ENCODE assay signal across 9 cellular contexts in the genomic region with DNA sequence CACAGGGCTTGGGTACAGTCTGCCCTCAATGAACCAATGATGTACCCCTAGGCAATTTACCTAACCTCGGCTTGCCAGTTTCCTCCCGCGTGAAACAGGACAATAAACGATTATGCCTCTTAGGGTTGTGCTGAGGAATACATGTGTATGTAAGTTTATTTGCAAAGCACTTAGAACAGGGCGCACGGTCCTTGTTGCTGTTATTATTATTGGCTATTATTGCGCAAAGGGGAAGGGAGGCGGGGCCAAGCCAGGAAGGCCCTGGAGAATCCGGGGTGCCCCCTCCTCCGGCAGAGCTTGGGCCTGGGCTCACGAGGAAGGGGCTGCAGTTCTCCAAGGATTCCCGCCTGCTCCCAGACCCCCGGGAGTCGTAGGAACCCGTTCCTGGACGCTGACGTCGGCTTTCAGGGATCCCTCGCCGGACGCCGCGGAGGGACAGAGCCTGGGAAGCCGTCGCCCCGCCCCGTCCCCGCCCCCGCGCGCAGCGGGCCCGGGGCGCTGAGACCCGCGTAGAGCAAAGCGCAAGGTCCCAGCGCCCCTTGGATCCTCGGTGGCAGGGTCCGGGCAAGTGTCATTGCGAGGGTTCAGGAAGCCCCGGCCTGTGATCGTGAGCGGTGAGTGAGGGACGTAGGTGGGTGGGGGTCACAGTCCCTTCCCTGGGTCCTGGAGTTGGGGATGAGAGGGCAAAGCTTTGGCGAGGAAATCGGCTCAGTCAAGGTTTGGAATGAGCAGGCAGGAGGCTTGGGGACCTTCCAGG. TPM values are rescaled to one million over a fixed set of nuclear protein-coding genes. Genes with fewer than 3 reads are reported as not detected.
A peak's percentile ranks its signal among the peaks of the same experiment; 100 is the strongest.
DNase-seq lines count a peak whose midpoint lies in the region; ATAC-seq and TF ChIP-seq lines count a peak whose summit lies in the region.
"Had no signal": no experiment of that assay in that cellular context is flagged by ENCODE, and none has a peak within 500 bp of the region (broad histone marks: within the 10 kb centered on the region; RNA-seq: fewer than 3 reads in every experiment).

A gene (plus strand): TSS at position 293 of the 757 bp plus-strand sequence. CDS start 1,777 bp downstream, outside the sequence.

- no peak within 1 kb of the TSS for H3K4me3 ChIP-seq in MG63

- H3K4me1 Mint-ChIP-seq in activated T-cell treated with anti-CD3 and anti-CD28 coated beads, Interleukin-2, amount 50 U/mL, for 4 hours (ENCODE audit: low read depth): peaks cover 10% of the 10 kb centered on the region

- H3K36me3 Mint-ChIP-seq in activated T-cell treated with anti-CD3 and anti-CD28 coated beads, Interleukin-2, amount 50 U/mL, for 4 hours (ENCODE audit: insufficient read depth): no peaks in the 10 kb centered on the region

- peak; percentile 58 to 62 for ATAC-seq in activated T-cell treated with anti-CD3 and anti-CD28 coated beads, Interleukin-2, amount 50 U/mL, for 4 hours
- ATAC-seq in foreskin keratinocyte (peak; percentile 27), omental fat pad (ENCODE audit: low FRiP score) (peak; percentile 54)

- DNase-seq in DMS153 (lab: John Stamatoyannopoulos, UW): peak; percentile 35
- no peak for DNase-seq in DMS153 treated with DMSO at 0.1 percent for 48 hours (lab: John Stamatoyannopoulos, UW; ENCODE audit: unreplicated experiment)
- no peak for DNase-seq in activated T-cell treated with anti-CD3 and anti-CD28 coated beads, Interleukin-2, amount 50 U/mL, for 4 hours
- peak in 1 of 2 donors; percentile 32 for DNase-seq in foreskin keratinocyte
- DNase-seq in omental fat pad (ENCODE audit: low spot score): no peak
- no peak for DNase-seq in GDM1 (lab: John Stamatoyannopoulos, UW)
- no peak for DNase-seq in MG63
- DNase-seq in NCI-H1048 (lab: John Stamatoyannopoulos, UW): no peak

- no peaks in the 10 kb centered on the region for H3K9me3 Mint-ChIP-seq in activated T-cell treated with anti-CD3 and anti-CD28 coated beads, Interleukin-2, amount 50 U/mL, for 4 hours

- no peaks in the 10 kb centered on the region for H3K9me3 ChIP-seq in MG63

- peak within 1 kb of the TSS; percentile 72 for H3K4me3 Mint-ChIP-seq in activated T-cell treated with anti-CD3 and anti-CD28 coated beads, Interleukin-2, amount 50 U/mL, for 4 hours

- peaks cover 12% of the 10 kb centered on the region for H3K4me1 ChIP-seq in foreskin keratinocyte

- H3K27ac ChIP-seq in foreskin keratinocyte: no peak within 1 kb of the TSS
- H3K27ac ChIP-seq: 22Rv1 had no signal

- peaks cover 15% of the 10 kb centered on the region for H3K36me3 ChIP-seq in MG63

- TF ChIP-seq CTCF in foreskin keratinocyte (conservative IDR thresholded peaks at IDR 0.05) (no peak), omental fat pad (IDR thresholded peaks at IDR 0.05) (no peak)

- no peaks in the 10 kb centered on the region for H3K27me3 Mint-ChIP-seq in activated T-cell treated with anti-CD3 and anti-CD28 coated beads, Interleukin-2, amount 50 U/mL, for 4 hours (ENCODE audit: low read depth)

- no peaks in the 10 kb centered on the region for H3K27me3 ChIP-seq in foreskin keratinocyte
- no peaks in the 10 kb centered on the region for H3K27me3 ChIP-seq in MG63

RNA-seq across cellular contexts. Expression of the gene that starts here (rescaled TPM):
- total RNA-seq in activated T-cell treated with anti-CD3 and anti-CD28 coated beads, Interleukin-2, amount 50 U/mL, for 4 hours: 1 to 10 TPM; 1.2 to 2.4 (median 1.5) TPM
- total RNA-seq in foreskin keratinocyte: 3.2 and 4.0 TPM in 2 replicates
- polyA plus RNA-seq in foreskin keratinocyte: 3.8 and 4.9 TPM in 2 replicates
- 10 to 100 TPM; 12.4 to 44.3 (median 14.2) TPM for total RNA-seq in omental fat pad
- 0.64 and 1.5 TPM in 2 replicates for total RNA-seq in MG63 (2014; rRNA removed; shearing (Covaris generic); ENCODE audit: low replicate concordance)
